Comparison of ENCODE assay signal across 16 cellular contexts in the genomic region with DNA sequence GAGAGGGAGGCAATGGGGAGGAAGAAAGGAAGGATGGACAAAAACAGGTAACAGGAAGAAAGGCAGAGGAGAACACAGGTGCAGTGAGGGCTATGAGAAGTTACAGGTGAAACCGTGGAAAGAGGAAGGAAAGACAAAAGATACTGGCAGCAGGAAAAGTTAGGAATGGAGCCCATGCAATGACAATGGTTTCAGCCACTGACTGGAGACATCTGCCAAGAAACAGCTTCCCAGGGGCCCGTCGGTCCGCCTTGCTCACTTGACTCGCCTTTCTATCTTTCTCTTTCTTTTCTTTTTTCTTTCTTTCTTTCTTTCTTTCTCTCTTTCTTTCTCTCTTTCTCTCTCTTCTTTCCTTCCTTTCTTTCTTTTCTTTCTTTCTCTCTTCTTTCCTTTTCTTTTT. TPM values are rescaled to one million over a fixed set of nuclear protein-coding genes. Genes with fewer than 3 reads are reported as not detected.
"Had no signal": no experiment of that assay in that cellular context is flagged by ENCODE, and none has a peak within 500 bp of the region (broad histone marks: within the 10 kb centered on the region; RNA-seq: fewer than 3 reads in every experiment).

No MANE protein-coding gene starts in this region.

- H3K27me3 ChIP-seq: breast epithelium, sigmoid colon, testis, upper lobe of right lung had no signal

- H3K27ac ChIP-seq: breast epithelium, lower lobe of right lung, sigmoid colon, testis, upper lobe of right lung, VCaP had no signal

- ATAC-seq: activated CD4-positive, alpha-beta T cell treated with anti-CD3 and anti-CD28 coated beads for 36 hours; activated T-cell treated with anti-CD3 and anti-CD28 coated beads, Interleukin-2, amount 50 U/mL, for 72 hours; naive thymus-derived CD8-positive, alpha-beta T cell; stimulated activated naive CD8-positive, alpha-beta T cell treated with anti-CD3 and anti-CD28 coated beads, Interleukin-15, amount 100 ng/mL, for 72 hours; upper lobe of right lung had no signal

- DNase-seq: activated CD4-positive, alpha-beta memory T cell treated with anti-CD3 and anti-CD28 coated beads, Interleukin-2, amount 10 ng/mL, durations not matched to agents 7 days and 5 days; activated CD4-positive, alpha-beta T cell treated with anti-CD3 and anti-CD28 coated beads for 36 hours; activated gamma-delta T cell treated with Interleukin-2 at 50 U/mL for 16 hours; activated naive CD8-positive, alpha-beta T cell treated with anti-CD3 and anti-CD28 coated beads for 36 hours; activated T-cell treated with anti-CD3 and anti-CD28 coated beads, Interleukin-2, amount 50 U/mL, for 72 hours; lower lobe of right lung; naive thymus-derived CD8-positive, alpha-beta T cell; sigmoid colon; stimulated activated CD4-positive, alpha-beta T cell treated with anti-CD3 and anti-CD28 coated beads, Interleukin-4, amount 100 ng/mL, for 4 hours; stimulated activated naive CD8-positive, alpha-beta T cell treated with anti-CD3 and anti-CD28 coated beads, Interleukin-15, amount 100 ng/mL, for 72 hours; T-helper 1 cell; testis; upper lobe of right lung had no signal

- H3K36me3 ChIP-seq: breast epithelium, lower lobe of right lung, sigmoid colon, upper lobe of right lung had no signal

- H3K4me3 ChIP-seq: breast epithelium, lower lobe of right lung, sigmoid colon, testis, upper lobe of right lung had no signal

- H3K4me1 ChIP-seq: breast epithelium, lower lobe of right lung had no signal

- H3K9me3 ChIP-seq: breast epithelium, lower lobe of right lung, sigmoid colon, testis, upper lobe of right lung had no signal

RNA-seq across cellular contexts. Expression of a gene that starts 37.5 kb away (rescaled TPM):
- total RNA-seq: activated CD4-positive, alpha-beta memory T cell treated with anti-CD3 and anti-CD28 coated beads, Interleukin-2, amount 10 ng/mL, durations not matched to agents 7 days and 5 days; activated CD4-positive, alpha-beta T cell treated with anti-CD3 and anti-CD28 coated beads for 36 hours; activated naive CD8-positive, alpha-beta T cell treated with anti-CD3 and anti-CD28 coated beads for 36 hours; lower lobe of right lung; pulmonary artery endothelial cell; upper lobe of right lung had no signal
- polyA plus RNA-seq: naive thymus-derived CD8-positive, alpha-beta T cell had no signal
